In genomic region chr1:180973360-180973759, GRCh38 we compare ENCODE assay signal across 14 cellular contexts.
"Had no signal": no experiment of that assay in that cellular context is flagged by ENCODE, and none has a peak within 500 bp of the region (broad histone marks: within the 10 kb centered on the region; RNA-seq: fewer than 3 reads in every experiment).

No MANE protein-coding gene starts in this region.

- DNase-seq: activated naive CD4-positive, alpha-beta T cell treated with Interleukin-2 at 50 U/mL for 16 hours; brain microvascular endothelial cell; cortex of kidney; gastrocnemius medialis; heart left ventricle; kidney; mesendoderm; naive thymus-derived CD8-positive, alpha-beta T cell; psoas muscle; right cardiac atrium; stimulated activated naive CD8-positive, alpha-beta T cell treated with anti-CD3 and anti-CD28 coated beads, Interleukin-15, Interleukin-2, amounts not matched to agents 100 U/mL and 50 U/mL, for 24 hours; T-cell; upper lobe of left lung had no signal

- ATAC-seq: gastrocnemius medialis; naive thymus-derived CD8-positive, alpha-beta T cell; psoas muscle; right cardiac atrium; SK-N-SH treated with all-trans-retinoic acid at 6 μM for 48 hours; stimulated activated naive CD8-positive, alpha-beta T cell treated with anti-CD3 and anti-CD28 coated beads, Interleukin-15, Interleukin-2, amounts not matched to agents 100 U/mL and 50 U/mL, for 24 hours; T-cell had no signal
